In the genomic region with DNA sequence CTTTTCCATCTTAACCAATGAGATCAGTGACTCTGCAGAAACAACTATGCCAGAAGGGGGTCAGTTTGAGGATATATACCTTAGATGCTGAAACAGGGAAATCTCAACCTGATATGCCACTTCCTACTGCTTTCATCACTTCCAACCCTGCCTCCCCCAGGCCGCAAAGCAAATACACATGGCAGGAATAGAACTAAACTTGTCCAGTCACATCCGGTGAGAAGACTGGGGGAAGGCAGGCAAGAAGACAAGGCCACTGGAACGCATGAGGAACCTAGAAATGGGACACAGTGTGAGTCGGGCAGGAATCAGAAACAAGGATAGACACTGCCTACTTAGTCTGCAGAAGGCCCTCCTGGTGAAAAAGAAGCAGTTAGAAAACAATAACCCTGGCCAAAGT, we compare ENCODE assay signal across 17 cellular contexts.
A peak's percentile ranks its signal among the peaks of the same experiment; 100 is the strongest.
DNase-seq lines count a peak whose midpoint lies in the region; ATAC-seq, FAIRE-seq and TF ChIP-seq lines count a peak whose summit lies in the region.
"Had no signal": no experiment of that assay in that cellular context is flagged by ENCODE, and none has a peak within 500 bp of the region (broad histone marks: within the 10 kb centered on the region; RNA-seq: fewer than 3 reads in every experiment).

No MANE protein-coding gene starts in this region.

- no peaks in the 10 kb centered on the region for H3K4me1 ChIP-seq in K562 (replicated peaks in 1 of 2; ENCODE audit: control insufficient read depth in 2 of 2, insufficient read depth in 2 of 2, low read length in 2 of 2)
- no peaks in the 10 kb centered on the region for H3K4me1 ChIP-seq in HepG2 (ENCODE audit: insufficient read depth, low read length)
- no peaks in the 10 kb centered on the region for H3K4me1 ChIP-seq in prostate gland (replicated peaks)
- peaks cover 0 to 4% of the 10 kb centered on the region in 2 donors for H3K4me1 ChIP-seq in uterus
- H3K4me1 ChIP-seq: pancreas had no signal

- H3K36me3 ChIP-seq in K562 (ENCODE audit: control insufficient read depth, insufficient read depth, low read length) (no peaks in the 10 kb centered on the region), HepG2 (replicated peaks in 1 of 2; ENCODE audit: control insufficient read depth in 1 of 2, insufficient read depth in 2 of 2, low read length in 2 of 2) (no peaks in the 10 kb centered on the region), prostate gland (no peaks in the 10 kb centered on the region), uterus (no peaks in the 10 kb centered on the region)
- H3K36me3 ChIP-seq: pancreas had no signal

- POLR2A ChIA-PET in K562 (lab: Yijun Ruan, JAX) (interaction anchor here (1.0 to 1.2 kb wide), 2 partner anchors 36 to 71 kb away, joined by 3 to 4 read pairs; no protein-coding TSS in a partner anchor), HepG2 (lab: Yijun Ruan, JAX) (no interaction called here)

- intact Hi-C loops in K562 (cut with micrococcal nuclease) (no loop called here), HepG2 (cut with micrococcal nuclease; ENCODE audit: unreplicated experiment) (no loop called here), prostate gland (cut with DNase I) (no loop called here), uterus (cut with DNase I; ENCODE audit: low total_unique reads) (no loop called here)

- no peak for TF ChIP-seq POLR2A in K562 (conservative IDR thresholded peaks at IDR 0.05)
- TF ChIP-seq POLR2A in HepG2 (IDR thresholded peaks at IDR 0.05; ENCODE audit: insufficient read depth in 1 of 2, low read depth in 2 of 2, low read length in 2 of 2) = no peak
- no peak for TF ChIP-seq POLR2A in prostate gland (IDR thresholded peaks at IDR 0.05)
- no peak for TF ChIP-seq POLR2A in uterus (IDR thresholded peaks at IDR 0.05)

- no peak overlapping the region for H3K27ac ChIP-seq in K562 (ENCODE audit: extremely low read depth, low read depth, low read length)
- H3K27ac ChIP-seq in HepG2 (ENCODE audit: extremely low read length, insufficient read depth, low read length) = no peak overlapping the region
- H3K27ac ChIP-seq in prostate gland = no peak overlapping the region
- no peak overlapping the region for H3K27ac ChIP-seq in uterus
- H3K27ac ChIP-seq: pancreas had no signal

- TF ChIP-seq RAD21 in K562 (CRISPR knock-in tag; conservative IDR thresholded peaks at IDR 0.05 in 1 of 2, IDR thresholded peaks at IDR 0.05 in 1 of 2) (no peak), HepG2 (CRISPR knock-in tag; IDR thresholded peaks at IDR 0.05) (no peak)

- in situ Hi-C loops in K562 (cut with MboI) (no loop called here), HepG2 (cut with HindIII; ENCODE audit: extremely low pct_ligation_motif_present, low pct_unique_long_range_greater_than_20kb) (no loop called here)

- H3K79me2 ChIP-seq in K562 (ENCODE audit: control insufficient read depth, insufficient read depth, low read length) (no peaks in the 10 kb centered on the region), HepG2 (ENCODE audit: insufficient read depth, low read length) (no peaks in the 10 kb centered on the region)

- no peaks in the 10 kb centered on the region for H4K20me1 ChIP-seq in K562 (replicated peaks; ENCODE audit: control insufficient read depth, insufficient read depth, low read length)
- H4K20me1 ChIP-seq in HepG2 (ENCODE audit: insufficient read depth, low read length) = no peaks in the 10 kb centered on the region

- TF ChIP-seq CTCF in K562 (IDR thresholded peaks at IDR 0.05 in 2 of 3, conservative IDR thresholded peaks at IDR 0.05 in 1 of 3; ENCODE audit: insufficient read depth in 2 of 3, low read depth in 1 of 3, low read length in 3 of 3) = no peak
- no peak for TF ChIP-seq CTCF in HepG2 (CRISPR knock-in tag; IDR thresholded peaks at IDR 0.05)
- TF ChIP-seq CTCF in prostate gland (IDR thresholded peaks at IDR 0.05) = no peak
- no peak for TF ChIP-seq CTCF in uterus (IDR thresholded peaks at IDR 0.05)

- H3K27me3 ChIP-seq in K562 (ENCODE audit: control insufficient read depth in 2 of 2, insufficient read depth in 2 of 2, low read length in 2 of 2) = peaks cover 0 to 4% of the 10 kb centered on the region in 2 experiments; a peak in 2 of 5 replicates
- H3K27me3 ChIP-seq in HepG2 (ENCODE audit: control insufficient read depth in 1 of 2, insufficient read depth in 2 of 2, low read length in 2 of 2) = peaks cover 0 to 6% of the 10 kb centered on the region in 2 experiments; a peak in 1 of 5 replicates
- H3K27me3 ChIP-seq in prostate gland (replicated peaks; ENCODE audit: insufficient read depth) = no peaks in the 10 kb centered on the region
- H3K27me3 ChIP-seq in uterus = no peaks in the 10 kb centered on the region
- H3K27me3 ChIP-seq: pancreas had no signal

- peak; percentile 68 for DNase-seq in CMK (ENCODE audit: low read depth)
- DNase-seq in MV-4-11 (lab: John Stamatoyannopoulos, UW) = peak; percentile 86
- DNase-seq in K562 (ENCODE audit: extremely low read depth in 1 of 4, low spot score in 3 of 4) = peak in 1 of 4 experiments; percentile 9
- peak; percentile 5 for DNase-seq in HepG2 (ENCODE audit: low spot score)
- DNase-seq in prostate gland (ENCODE audit: low spot score) = no peak
- no peak for DNase-seq in activated CD4-positive, alpha-beta T cell treated with anti-CD3 and anti-CD28 coated beads for 4 hours
- no peak for DNase-seq in NCI-H2196 treated with DMSO at 0.1 percent for 48 hours (lab: John Stamatoyannopoulos, UW; ENCODE audit: unreplicated experiment)
- DNase-seq in uterus = no peak
- DNase-seq: activated CD4-positive, CD25-positive, alpha-beta regulatory T cell; activated T-cell treated with anti-CD3 and anti-CD28 coated beads, Interleukin-2, amount 50 U/mL, for 72 hours; EL; hippocampal formation; NCI-H446; pancreas; SHP77; stimulated activated CD4-positive, alpha-beta T cell treated with anti-CD3 and anti-CD28 coated beads, Interleukin-2, amount 100 ng/mL, for 24 hours; stimulated activated naive CD4-positive, alpha-beta T cell treated with Interleukin-2 at 50 U/mL for 16 hours had no signal

- H3K9me1 ChIP-seq in K562 (ENCODE audit: control insufficient read depth, insufficient read depth, low read length) = no peaks in the 10 kb centered on the region

- H2AFZ ChIP-seq in K562 (ENCODE audit: low read depth, low read length) (peak overlapping the region; percentile 36; the same call in 1 of the 2 replicates), HepG2 (ENCODE audit: low read length) (no peak overlapping the region)

- ATAC-seq in K562 = peak; percentile 64
- no peak for ATAC-seq in HepG2
- ATAC-seq: activated T-cell treated with anti-CD3 and anti-CD28 coated beads, Interleukin-2, amount 50 U/mL, for 72 hours had no signal

- H3K4me2 ChIP-seq in K562 (ENCODE audit: insufficient read depth, low read length) (no peak overlapping the region), HepG2 (ENCODE audit: low read depth, low read length) (no peak overlapping the region)

- 8% methylated on average over 4 of the region's 4 CpGs for WGBS in K562 (ENCODE audit: insufficient coverage, low coverage, missing lambda C conversion rate)
- WGBS in HepG2 (ENCODE audit: low lambda C conversion rate) = 42% methylated on average over 4 of the region's 4 CpGs
- 88% methylated on average over 4 of the region's 4 CpGs for WGBS in prostate gland

- CTCF ChIA-PET in K562 (lab: Yijun Ruan, JAX; ENCODE audit: low intra/inter-chr PET ratio) (no interaction called here), HepG2 (lab: Yijun Ruan, JAX; ENCODE audit: low intra/inter-chr PET ratio, low total read pairs) (no interaction called here)

- BruUV-seq in K562 (replicated peaks; lab: Mats Ljungman, UMichigan) = no TSS peak
- BruUV-seq in HepG2 (replicated peaks; lab: Mats Ljungman, UMichigan) = no TSS peak

- H3K9ac ChIP-seq in K562 (ENCODE audit: insufficient read depth in 1 of 2, low read depth in 2 of 2, low read length in 2 of 2) (no peak overlapping the region), HepG2 (ENCODE audit: insufficient read depth, low read depth, low read length) (no peak overlapping the region)

- no peak for FAIRE-seq in K562 (lab: Jason Lieb, UNC)
- no peak for FAIRE-seq in HepG2 (lab: Jason Lieb, UNC)
- FAIRE-seq: pancreas had no signal

- H3K4me3 ChIP-seq in K562 (no peak overlapping the region), HepG2 (replicated peaks in 1 of 3; ENCODE audit: insufficient read depth in 1 of 3, low read depth in 2 of 3, low read length in 3 of 3) (no peak overlapping the region), prostate gland (no peak overlapping the region), uterus (no peak overlapping the region)
- H3K4me3 ChIP-seq: pancreas had no signal

- H3K9me3 ChIP-seq in K562 (replicated peaks; ENCODE audit: control insufficient read depth, insufficient read depth, low read depth, low read length) (no peaks in the 10 kb centered on the region), HepG2 (ENCODE audit: low read length) (no peaks in the 10 kb centered on the region), prostate gland (no peaks in the 10 kb centered on the region), uterus (no peaks in the 10 kb centered on the region)
- H3K9me3 ChIP-seq: pancreas had no signal

- TF ChIP-seq EP300 in K562 (IDR thresholded peaks at IDR 0.05; ENCODE audit: low read length) = no peak
- TF ChIP-seq EP300 in HepG2 (IDR thresholded peaks at IDR 0.05; ENCODE audit: low read depth in 2 of 2, low read length in 2 of 2) = no peak
- no peak for TF ChIP-seq EP300 in HepG2 (CRISPR knock-in tag; IDR thresholded peaks at IDR 0.05; ENCODE audit: borderline replicate concordance)

TF ChIP-seq in K562, 482 proteins besides CTCF, POLR2A, EP300 and RAD21 (continues in another document):
- TF ChIP-seq TCF7L2 (IDR thresholded peaks at IDR 0.05; ENCODE audit: low read depth, low read length) (no peak), HMG20B (CRISPR knock-in tag; IDR thresholded peaks at IDR 0.05) (no peak)
- TF ChIP-seq, protein P1, sequence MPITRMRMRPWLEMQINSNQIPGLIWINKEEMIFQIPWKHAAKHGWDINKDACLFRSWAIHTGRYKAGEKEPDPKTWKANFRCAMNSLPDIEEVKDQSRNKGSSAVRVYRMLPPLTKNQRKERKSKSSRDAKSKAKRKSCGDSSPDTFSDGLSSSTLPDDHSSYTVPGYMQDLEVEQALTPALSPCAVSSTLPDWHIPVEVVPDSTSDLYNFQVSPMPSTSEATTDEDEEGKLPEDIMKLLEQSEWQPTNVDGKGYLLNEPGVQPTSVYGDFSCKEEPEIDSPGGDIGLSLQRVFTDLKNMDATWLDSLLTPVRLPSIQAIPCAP (CRISPR knock-in tag; IDR thresholded peaks at IDR 0.05; ENCODE audit: borderline replicate concordance) = no peak

TF ChIP-seq in HepG2, 621 proteins besides CTCF, POLR2A, EP300 and RAD21 (continues in another document):
- TF ChIP-seq ELF4 (CRISPR knock-in tag; IDR thresholded peaks at IDR 0.05; ENCODE audit: borderline replicate concordance) (no peak), ZNF761 (CRISPR knock-in tag; conservative IDR thresholded peaks at IDR 0.05) (no peak), SRF (IDR thresholded peaks at IDR 0.05; ENCODE audit: low read depth, low read length) (no peak)
- TF ChIP-seq, protein P2, sequence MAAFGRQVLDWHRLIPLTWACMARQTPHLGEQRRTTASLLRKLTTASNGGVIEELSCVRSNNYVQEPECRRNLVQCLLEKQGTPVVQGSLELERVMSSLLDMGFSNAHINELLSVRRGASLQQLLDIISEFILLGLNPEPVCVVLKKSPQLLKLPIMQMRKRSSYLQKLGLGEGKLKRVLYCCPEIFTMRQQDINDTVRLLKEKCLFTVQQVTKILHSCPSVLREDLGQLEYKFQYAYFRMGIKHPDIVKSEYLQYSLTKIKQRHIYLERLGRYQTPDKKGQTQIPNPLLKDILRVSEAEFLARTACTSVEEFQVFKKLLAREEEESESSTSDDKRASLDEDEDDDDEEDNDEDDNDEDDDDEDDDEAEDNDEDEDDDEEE (CRISPR knock-in tag; IDR thresholded peaks at IDR 0.05) = no peak

Comparison
In these comparisons a context has a peak if more than half of its experiments do, and no peak if none do; other contexts are left out.
1. DNase-seq: peak in CMK (single experiment), MV-4-11 (single experiment) and HepG2 (single experiment); none in prostate gland (single experiment), activated CD4-positive, alpha-beta T cell treated with anti-CD3 and anti-CD28 coated beads for 4 hours (0 of 2), NCI-H2196 treated with DMSO at 0.1 percent for 48 hours (single experiment) and uterus (0 of 2).